ENCODE assay signal across 8 cellular contexts in genomic region chr1:1778827-1779675, GRCh38. TPM values are rescaled to one million over a fixed set of nuclear protein-coding genes. Genes with fewer than 3 reads are reported as not detected.
DNase-seq lines count a peak whose midpoint lies in the region; ATAC-seq and TF ChIP-seq lines count a peak whose summit lies in the region.

No MANE protein-coding gene starts in this region.

- peaks cover 60 to 76% (median 71%) of the 10 kb centered on the region in 3 donors for H3K4me1 Mint-ChIP-seq in T-cell

- peak overlapping the region; percentile 76 to 83 (median 80) for H3K4me3 Mint-ChIP-seq in T-cell

- peak; percentile 45 for DNase-seq in GDM1 (lab: John Stamatoyannopoulos, UW)
- peak; percentile 18 for DNase-seq in KG1 (lab: John Stamatoyannopoulos, UW)
- peak; percentile 39 to 81 (median 65) for DNase-seq in T-cell
- DNase-seq in astrocyte of the cerebellum (ENCODE audit: low read depth) = no peak
- peak; percentile 84 for DNase-seq in iPS-NIHi11 (ENCODE audit: low spot score)
- DNase-seq in stimulated activated CD4-positive, alpha-beta T cell treated with anti-CD3 and anti-CD28 coated beads, Interleukin-12 subunit alpha, Interleukin-12 subunit beta, amount 100 ng/mL, for 48 hours (ENCODE audit: low read depth in 2 of 3, low spot score in 1 of 3) = peak; percentile 52 to 74 (median 65)
- no peak for DNase-seq in NCI-H1694 (lab: John Stamatoyannopoulos, UW)

- ATAC-seq in GM21619 (IDR thresholded peaks at IDR 0.05; ENCODE audit: unreplicated experiment) (peak; percentile 58), T-cell (replicated peaks in 1 of 4) (peak; percentile 60 to 76 (median 62))

- peak overlapping the region; percentile 53 for H3K4me3 ChIP-seq in astrocyte of the cerebellum (ENCODE audit: low read depth, low read length)

- in situ Hi-C loops in astrocyte of the cerebellum (cut with HindIII; ENCODE audit: low sequenced_read_pairs) = no loop called here

- peak overlapping the region; percentile 95 to 98 for H3K27ac Mint-ChIP-seq in T-cell

- CTCF ChIA-PET in T-cell (lab: Charles Lee) = interaction anchor here in 1 of 2 donors (0.6 kb wide), 1 partner anchor 9 kb away, joined by 3 read pairs; no protein-coding TSS in a partner anchor

- TF ChIP-seq CTCF in astrocyte of the cerebellum (IDR thresholded peaks at IDR 0.05; ENCODE audit: low read depth, low read length, missing control alignments) = peak; percentile 17

- H3K36me3 Mint-ChIP-seq in T-cell = no peaks in the 10 kb centered on the region

- POLR2A ChIA-PET in T-cell (lab: Charles Lee) = no interaction called here

- no peaks in the 10 kb centered on the region for H3K27me3 Mint-ChIP-seq in T-cell

- no peaks in the 10 kb centered on the region for H3K9me3 Mint-ChIP-seq in T-cell

RNA-seq across cellular contexts. Expression of gene NADK, which starts 0.8 kb away (rescaled TPM):
- 10 to 100 TPM; 45.6 to 68.2 (median 58.0) TPM for total RNA-seq in T-cell

RNA-seq across cellular contexts. Expression of gene CDK11A, which starts 54.9 kb away (rescaled TPM):
- total RNA-seq in T-cell = 100 to 1,000 TPM; 109 to 243 (median 182) TPM

Comparison
In these comparisons a context has a peak if more than half of its experiments do, and no peak if none do; other contexts are left out.
1. DNase-seq: peak in GDM1 (single experiment), KG1 (single experiment), T-cell (34 of 34), iPS-NIHi11 (single experiment) and stimulated activated CD4-positive, alpha-beta T cell treated with anti-CD3 and anti-CD28 coated beads, Interleukin-12 subunit alpha, Interleukin-12 subunit beta, amount 100 ng/mL, for 48 hours (3 of 3); none in astrocyte of the cerebellum (single experiment) and NCI-H1694 (single experiment).